ENCODE assay signal across 22 cellular contexts in the genomic region with DNA sequence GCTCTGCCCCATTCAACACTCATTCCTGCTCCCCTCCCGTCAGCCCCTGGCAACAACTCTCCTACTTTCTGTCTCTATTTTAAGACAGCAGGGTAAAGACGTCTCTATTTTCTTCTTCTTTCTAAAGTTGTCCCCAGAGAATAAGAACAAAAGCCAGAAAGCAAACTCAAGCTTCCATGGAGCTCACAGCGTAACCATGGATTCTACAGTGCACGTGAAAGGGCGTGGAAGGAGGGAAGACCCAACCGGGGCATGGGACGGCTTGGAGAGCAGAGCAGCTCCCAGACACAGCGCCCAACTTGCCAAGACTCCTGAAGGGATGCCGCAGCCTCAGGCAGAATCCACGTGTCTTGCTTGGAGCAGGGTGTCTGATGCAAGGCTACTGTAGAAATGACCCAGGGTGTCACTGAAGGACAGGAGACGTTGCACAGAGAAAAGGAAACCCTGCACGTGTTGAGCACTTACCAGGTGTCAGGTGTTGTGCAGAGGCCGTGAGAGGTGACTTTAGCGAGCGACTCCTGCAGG. TPM values are rescaled to one million over a fixed set of nuclear protein-coding genes. Genes with fewer than 3 reads are reported as not detected.
DNase-seq lines count a peak whose midpoint lies in the region; TF ChIP-seq lines count a peak whose summit lies in the region.
"Had no signal": no experiment of that assay in that cellular context is flagged by ENCODE, and none has a peak within 500 bp of the region (broad histone marks: within the 10 kb centered on the region; RNA-seq: fewer than 3 reads in every experiment).

No MANE protein-coding gene starts in this region.

- H3K9me3 Mint-ChIP-seq in nephron progenitor cell: peaks cover 10% of the 10 kb centered on the region
- H3K9me3 Mint-ChIP-seq: CD4-positive, alpha-beta T cell had no signal

- intact Hi-C loops in breast epithelium (cut with DNase I; ENCODE audit: low total_unique reads): no loop called here

- peak; percentile 3 for DNase-seq in NCI-H748 (lab: John Stamatoyannopoulos, UW; ENCODE audit: unreplicated experiment)
- DNase-seq in NCI-H748 treated with DMSO at 0.1 percent for 48 hours (lab: John Stamatoyannopoulos, UW): no peak
- peak; percentile 16 for DNase-seq in G401 (ENCODE audit: low spot score)
- DNase-seq in globus pallidus (ENCODE audit: low spot score): peak; percentile 49
- no peak for DNase-seq in nephron progenitor cell
- DNase-seq in H4 (ENCODE audit: low spot score): no peak
- no peak for DNase-seq in breast epithelium (ENCODE audit: low spot score in 2 of 2)
- no peak for DNase-seq in T1000 (lab: John Stamatoyannopoulos, UW)
- DNase-seq: 8988T; ACHN; CD4-positive, alpha-beta T cell; DMS53; GDM1; KG1; MG63; NCI-H2029 treated with DMSO at 0.1 percent for 48 hours; NCI-H2171; NCI-H345; NCI-H510A treated with DMSO at 0.1 percent for 48 hours; NCI-H774; SJCRH30 had no signal

- in situ Hi-C loops in G401 (cut with HindIII; ENCODE audit: low sequenced_read_pairs): no loop called here

- H3K27me3 ChIP-seq in breast epithelium: no peaks in the 10 kb centered on the region
- H3K27me3 ChIP-seq: MG63, SJCRH30 had no signal

- no peak overlapping the region for H3K4me3 Mint-ChIP-seq in nephron progenitor cell
- H3K4me3 Mint-ChIP-seq: CD4-positive, alpha-beta T cell had no signal

- no peak for TF ChIP-seq CTCF in nephron progenitor cell (IDR thresholded peaks at IDR 0.05)
- no peak for TF ChIP-seq CTCF in breast epithelium (IDR thresholded peaks at IDR 0.05)

- peaks cover 35% of the 10 kb centered on the region for H3K4me1 Mint-ChIP-seq in nephron progenitor cell

- H3K27me3 Mint-ChIP-seq in nephron progenitor cell (ENCODE audit: low read depth, poor library complexity): peaks cover 4% of the 10 kb centered on the region

- no peak for TF ChIP-seq POLR2A in breast epithelium (IDR thresholded peaks at IDR 0.05)

- H3K36me3 ChIP-seq in breast epithelium: no peaks in the 10 kb centered on the region
- H3K36me3 ChIP-seq: MG63, SJCRH30 had no signal

- H3K9me3 ChIP-seq in breast epithelium: no peaks in the 10 kb centered on the region
- H3K9me3 ChIP-seq: MG63, SJCRH30 had no signal

- peaks cover 4% of the 10 kb centered on the region for H3K36me3 Mint-ChIP-seq in nephron progenitor cell (ENCODE audit: low read depth)

- peak overlapping the region; percentile 34 for H3K27ac Mint-ChIP-seq in nephron progenitor cell
- H3K27ac Mint-ChIP-seq: CD4-positive, alpha-beta T cell had no signal

- no peaks in the 10 kb centered on the region for H3K4me1 ChIP-seq in breast epithelium
- H3K4me1 ChIP-seq: SJCRH30 had no signal

- H3K27ac ChIP-seq in breast epithelium: no peak overlapping the region
- H3K27ac ChIP-seq: SJCRH30 had no signal

- H3K4me3 ChIP-seq in breast epithelium: no peak overlapping the region
- H3K4me3 ChIP-seq: GM12878, MG63, SJCRH30 had no signal

RNA-seq across cellular contexts. Expression of gene PITRM1, which starts 42.8 kb away (rescaled TPM):
- 45.7 and 79.6 TPM in 2 replicates for total RNA-seq in G401 (2014; rRNA removed; shearing (Covaris generic))
- 47.5 and 58.9 TPM in 2 replicates for total RNA-seq in H4 (2014; rRNA removed; shearing (Covaris generic))
- total RNA-seq in breast epithelium: 10 to 100 TPM; 64.9 to 76.0 (median 75.8) TPM

Comparison
In these comparisons a context has a peak if more than half of its experiments do, and no peak if none do; other contexts are left out.
1. DNase-seq: peak in NCI-H748 (single experiment), G401 (single experiment) and globus pallidus (single experiment); none in NCI-H748 treated with DMSO at 0.1 percent for 48 hours (single experiment), nephron progenitor cell (single experiment), H4 (single experiment), breast epithelium (0 of 2) and T1000 (single experiment).